In genomic region chr3:53159415-53160135, GRCh38 we compare ENCODE assay signal across 9 cellular contexts. TPM values are rescaled to one million over a fixed set of nuclear protein-coding genes. Genes with fewer than 3 reads are reported as not detected.
DNase-seq lines count a peak whose midpoint lies in the region; ATAC-seq and TF ChIP-seq lines count a peak whose summit lies in the region.
"Had no signal": no experiment of that assay in that cellular context is flagged by ENCODE, and none has a peak within 500 bp of the region (broad histone marks: within the 10 kb centered on the region; RNA-seq: fewer than 3 reads in every experiment).

No MANE protein-coding gene starts in this region.

- peak overlapping the region; percentile 92 for H3K4me3 Mint-ChIP-seq in endothelial cell (ENCODE audit: unreplicated experiment)
- no peak overlapping the region for H3K4me3 Mint-ChIP-seq in activated CD8-positive, alpha-beta T cell treated with anti-CD3 and anti-CD28 coated beads, Interleukin-2, amount 10 ng/mL, durations not matched to agents 7 days and 5 days

- H3K4me1 ChIP-seq in neutrophil (ENCODE audit: control insufficient read depth in 1 of 2, insufficient read depth in 1 of 2, low read depth in 1 of 2, low read length in 1 of 2), result peaks cover 67 to 68% of the 10 kb centered on the region in 2 experiments

- no peak for ATAC-seq in activated CD8-positive, alpha-beta T cell treated with anti-CD3 and anti-CD28 coated beads, Interleukin-2, amount 10 ng/mL, durations not matched to agents 7 days and 5 days

- H3K4me1 Mint-ChIP-seq in endothelial cell (ENCODE audit: unreplicated experiment), result peaks cover 29% of the 10 kb centered on the region
- peaks cover 22% of the 10 kb centered on the region for H3K4me1 Mint-ChIP-seq in activated CD8-positive, alpha-beta T cell treated with anti-CD3 and anti-CD28 coated beads, Interleukin-2, amount 10 ng/mL, durations not matched to agents 7 days and 5 days (ENCODE audit: low read depth)

- in situ Hi-C loops in Caki2 (cut with HindIII; ENCODE audit: low pct_unique_long_range_greater_than_20kb, low sequenced_read_pairs), result no loop called here
- in situ Hi-C loops in ACHN (cut with HindIII; ENCODE audit: low pct_ligation_motif_present, low pct_unique_long_range_greater_than_20kb, low sequenced_read_pairs), result no loop called here
- in situ Hi-C loops in GM13976 (cut with MboI; ENCODE audit: low sequenced_read_pairs, unreplicated experiment), result no loop called here

- no peak overlapping the region for H3K27ac Mint-ChIP-seq in endothelial cell (ENCODE audit: unreplicated experiment)
- H3K27ac Mint-ChIP-seq in activated CD8-positive, alpha-beta T cell treated with anti-CD3 and anti-CD28 coated beads, Interleukin-2, amount 10 ng/mL, durations not matched to agents 7 days and 5 days, result no peak overlapping the region

- H3K4me3 ChIP-seq in LNCaP clone FGC (ENCODE audit: low read depth, low read length), result no peak overlapping the region
- peak overlapping the region; percentile 83 to 97 for H3K4me3 ChIP-seq in neutrophil (ENCODE audit: low read depth in 1 of 2, low read length in 1 of 2)

- no peaks in the 10 kb centered on the region for H3K9me3 ChIP-seq in neutrophil

- H3K27me3 ChIP-seq in neutrophil, result peaks cover 25% of the 10 kb centered on the region

- TF ChIP-seq CTCF in LNCaP clone FGC (IDR thresholded peaks at IDR 0.05; ENCODE audit: control insufficient read depth, extremely low read depth, insufficient read depth), result no peak
- TF ChIP-seq CTCF in endothelial cell (IDR thresholded peaks at IDR 0.05; ENCODE audit: unreplicated experiment), result no peak
- TF ChIP-seq CTCF in neutrophil (IDR thresholded peaks at IDR 0.05), result no peak
- no peak for TF ChIP-seq CTCF in GM13976 (IDR thresholded peaks at IDR 0.05; ENCODE audit: borderline replicate concordance, control extremely low read depth, extremely low read depth, insufficient read depth, missing control alignments)

- CTCF ChIA-PET in activated CD8-positive, alpha-beta T cell treated with anti-CD3 and anti-CD28 coated beads, Interleukin-2, amount 10 ng/mL, durations not matched to agents 7 days and 5 days (lab: Charles Lee), result interaction anchor here (0.5 to 1.9 kb wide), 12 partner anchors 10 to 96 kb away, joined by 3 to 13 read pairs (median 4); partner anchors contain the start of gene TKT

- H3K36me3 Mint-ChIP-seq in endothelial cell (ENCODE audit: low read depth, unreplicated experiment), result peaks cover 4% of the 10 kb centered on the region
- H3K36me3 Mint-ChIP-seq in activated CD8-positive, alpha-beta T cell treated with anti-CD3 and anti-CD28 coated beads, Interleukin-2, amount 10 ng/mL, durations not matched to agents 7 days and 5 days (ENCODE audit: low read depth), result no peaks in the 10 kb centered on the region

- peaks cover 14% of the 10 kb centered on the region for H3K27me3 Mint-ChIP-seq in endothelial cell (ENCODE audit: unreplicated experiment)
- peaks cover 39% of the 10 kb centered on the region for H3K27me3 Mint-ChIP-seq in activated CD8-positive, alpha-beta T cell treated with anti-CD3 and anti-CD28 coated beads, Interleukin-2, amount 10 ng/mL, durations not matched to agents 7 days and 5 days (ENCODE audit: low read depth)

- DNase-seq in Caki2 (ENCODE audit: low read depth) (peak; percentile 66), LNCaP clone FGC (ENCODE audit: low read depth) (peak; percentile 83), endothelial cell (ENCODE audit: low spot score) (no peak), ACHN (no peak), GM13976 (ENCODE audit: low spot score) (no peak)
- no peak for DNase-seq in activated CD8-positive, alpha-beta memory T cell treated with anti-CD3 and anti-CD28 coated beads for 24 hours
- DNase-seq in activated CD8-positive, alpha-beta T cell treated with anti-CD3 and anti-CD28 coated beads, Interleukin-2, amount 10 ng/mL, durations not matched to agents 7 days and 5 days, result no peak
- DNase-seq: NCI-H187 had no signal

- H3K27ac ChIP-seq in neutrophil, result peak overlapping the region; percentile 99

- peaks cover 4% of the 10 kb centered on the region for H3K36me3 ChIP-seq in neutrophil

- H3K9me3 Mint-ChIP-seq in endothelial cell (ENCODE audit: unreplicated experiment), result no peaks in the 10 kb centered on the region
- no peaks in the 10 kb centered on the region for H3K9me3 Mint-ChIP-seq in activated CD8-positive, alpha-beta T cell treated with anti-CD3 and anti-CD28 coated beads, Interleukin-2, amount 10 ng/mL, durations not matched to agents 7 days and 5 days (ENCODE audit: insufficient read depth)

- POLR2A ChIA-PET in activated CD8-positive, alpha-beta T cell treated with anti-CD3 and anti-CD28 coated beads, Interleukin-2, amount 10 ng/mL, durations not matched to agents 7 days and 5 days (lab: Charles Lee), result interaction anchor here (0.9 to 1.1 kb wide), 2 partner anchors 30 to 96 kb away, joined by 3 read pairs; partner anchors contain the start of gene TKT

RNA-seq across cellular contexts. Expression of gene PRKCD, which starts 1.4 kb away (rescaled TPM):
- total RNA-seq in Caki2 (2014; rRNA removed; shearing (Covaris generic); ENCODE audit: low replicate concordance), result 10.8 and 13.0 TPM in 2 replicates
- 9.9 TPM for total RNA-seq in endothelial cell (ENCODE audit: unreplicated experiment)
- 10 to 100 TPM; 19.5 to 20.5 TPM for total RNA-seq in activated CD8-positive, alpha-beta T cell treated with anti-CD3 and anti-CD28 coated beads, Interleukin-2, amount 10 ng/mL, durations not matched to agents 7 days and 5 days

RNA-seq across cellular contexts. Expression of gene RFT1, which starts 29.3 kb away (rescaled TPM):
- total RNA-seq in Caki2 (2014; rRNA removed; shearing (Covaris generic); ENCODE audit: low replicate concordance), result 7.3 and 19.5 TPM in 2 replicates
- 21.1 TPM for total RNA-seq in endothelial cell (ENCODE audit: unreplicated experiment)
- total RNA-seq in activated CD8-positive, alpha-beta T cell treated with anti-CD3 and anti-CD28 coated beads, Interleukin-2, amount 10 ng/mL, durations not matched to agents 7 days and 5 days, result 10 to 100 TPM; 31.7 to 32.3 TPM

Comparison
In these comparisons a context has a peak if more than half of its experiments do, and no peak if none do; other contexts are left out.
1. DNase-seq: peak in Caki2 (single experiment) and LNCaP clone FGC (single experiment); none in endothelial cell (single experiment), activated CD8-positive, alpha-beta memory T cell treated with anti-CD3 and anti-CD28 coated beads for 24 hours (single experiment), activated CD8-positive, alpha-beta T cell treated with anti-CD3 and anti-CD28 coated beads, Interleukin-2, amount 10 ng/mL, durations not matched to agents 7 days and 5 days (single experiment), ACHN (single experiment) and GM13976 (single experiment).